1 cellular context compared by ENCODE assay signal in genomic region chr20:33450867-33451266, GRCh38.
TF ChIP-seq lines count a peak whose summit lies in the region.

No MANE protein-coding gene starts in this region.

TF ChIP-seq in A549, 52 proteins besides CTCF, POLR2A, EP300 and RAD21 (continued from another document):
- TF ChIP-seq, protein P1, sequence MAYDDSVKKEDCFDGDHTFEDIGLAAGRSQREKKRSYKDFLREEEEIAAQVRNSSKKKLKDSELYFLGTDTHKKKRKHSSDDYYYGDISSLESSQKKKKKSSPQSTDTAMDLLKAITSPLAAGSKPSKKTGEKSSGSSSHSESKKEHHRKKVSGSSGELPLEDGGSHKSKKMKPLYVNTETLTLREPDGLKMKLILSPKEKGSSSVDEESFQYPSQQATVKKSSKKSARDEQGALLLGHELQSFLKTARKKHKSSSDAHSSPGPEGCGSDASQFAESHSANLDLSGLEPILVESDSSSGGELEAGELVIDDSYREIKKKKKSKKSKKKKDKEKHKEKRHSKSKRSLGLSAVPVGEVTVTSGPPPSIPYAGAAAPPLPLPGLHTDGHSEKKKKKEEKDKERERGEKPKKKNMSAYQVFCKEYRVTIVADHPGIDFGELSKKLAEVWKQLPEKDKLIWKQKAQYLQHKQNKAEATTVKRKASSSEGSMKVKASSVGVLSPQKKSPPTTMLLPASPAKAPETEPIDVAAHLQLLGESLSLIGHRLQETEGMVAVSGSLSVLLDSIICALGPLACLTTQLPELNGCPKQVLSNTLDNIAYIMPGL (CRISPR knock-in tag; IDR thresholded peaks at IDR 0.05; ENCODE audit: borderline replicate concordance): no peak
- no peak for TF ChIP-seq HOXB13 (CRISPR knock-in tag; IDR thresholded peaks at IDR 0.05; ENCODE audit: low read depth)
- TF ChIP-seq HDAC2 (IDR thresholded peaks at IDR 0.05): no peak
- no peak for TF ChIP-seq CEBPB (IDR thresholded peaks at IDR 0.05)
- TF ChIP-seq GATA3 (IDR thresholded peaks at IDR 0.05; ENCODE audit: borderline replicate concordance): no peak
- no peak for TF ChIP-seq ZNF302 (CRISPR knock-in tag; IDR thresholded peaks at IDR 0.05)
